In genomic region chr1:4090556-4090955, GRCh38 we compare ENCODE assay signal across 21 cellular contexts.
"Had no signal": no experiment of that assay in that cellular context is flagged by ENCODE, and none has a peak within 500 bp of the region (broad histone marks: within the 10 kb centered on the region; RNA-seq: fewer than 3 reads in every experiment).

No MANE protein-coding gene starts in this region.

- DNase-seq: activated CD4-positive, alpha-beta T cell treated with anti-CD3 and anti-CD28 coated beads for 36 hours; activated CD4-positive, alpha-beta T cell treated with anti-CD3 and anti-CD28 coated beads, Interleukin-2, amount 10 ng/mL, durations not matched to agents 7 days and 5 days; activated CD4-positive, alpha-beta T cell treated with anti-CD3 and anti-CD28 coated beads, Interleukin-2, amount 50 U/mL, for 48 hours; activated CD8-positive, alpha-beta memory T cell treated with anti-CD3 and anti-CD28 coated beads, Interleukin-2, amount 50 U/mL, for 4 hours; activated naive CD4-positive, alpha-beta T cell treated with anti-CD3 and anti-CD28 coated beads, Interleukin-2, amount 10 ng/mL, durations not matched to agents 7 days and 5 days; activated naive CD8-positive, alpha-beta T cell treated with anti-CD3 and anti-CD28 coated beads, Interleukin-2, amount 50 U/mL, for 24 hours; activated T-cell treated with anti-CD3 and anti-CD28 coated beads for 4 hours; activated T-cell treated with anti-CD3 and anti-CD28 coated beads, Interleukin-2, amount 50 U/mL, for 4 hours; anterior cingulate cortex; Karpas-422; KBM-7; NCI-H1105; NCI-H1417 treated with DMSO at 0.1 percent for 48 hours; NCI-H187 treated with DMSO at 0.1 percent for 48 hours; NCI-H2081; NCI-H2171 treated with DMSO at 0.1 percent for 48 hours; NCI-H226; NCI-H524 treated with DMSO at 0.1 percent for 48 hours; SHP77; SJCRH30 had no signal

- H3K4me3 ChIP-seq: SJCRH30, SK-N-MC had no signal

- H3K4me1 ChIP-seq: SJCRH30 had no signal

- H3K9me3 ChIP-seq: SJCRH30 had no signal

- H3K27ac ChIP-seq: SJCRH30, SK-N-MC had no signal

- H3K36me3 ChIP-seq: SJCRH30 had no signal
